16 cellular contexts compared by ENCODE assay signal in genomic region chr5:150443242-150444075, GRCh38. TPM values are rescaled to one million over a fixed set of nuclear protein-coding genes. Genes with fewer than 3 reads are reported as not detected.
DNase-seq lines count a peak whose midpoint lies in the region; ATAC-seq and TF ChIP-seq lines count a peak whose summit lies in the region.
"Had no signal": no experiment of that assay in that cellular context is flagged by ENCODE, and none has a peak within 500 bp of the region (broad histone marks: within the 10 kb centered on the region; RNA-seq: fewer than 3 reads in every experiment).

No MANE protein-coding gene starts in this region.

- ATAC-seq in CD4-positive, CD25-positive, alpha-beta regulatory T cell (ENCODE audit: low read depth in 2 of 2): no peak
- peak; percentile 26 for ATAC-seq in RWPE2 (ENCODE audit: low read depth)
- no peak for ATAC-seq in HG03095 (IDR thresholded peaks at IDR 0.05; ENCODE audit: unreplicated experiment)
- ATAC-seq in GM21723 (IDR thresholded peaks at IDR 0.05; ENCODE audit: unreplicated experiment): no peak
- ATAC-seq: lower lobe of right lung had no signal

- no peaks in the 10 kb centered on the region for H3K27me3 ChIP-seq in CD4-positive, CD25-positive, alpha-beta regulatory T cell (ENCODE audit: control insufficient read depth, insufficient read depth, low read length)
- no peaks in the 10 kb centered on the region for H3K27me3 ChIP-seq in RWPE2 (ENCODE audit: insufficient read depth, poor library complexity, severe bottlenecking)
- H3K27me3 ChIP-seq: SJCRH30, spleen had no signal

- peaks cover 40% of the 10 kb centered on the region for H3K36me3 Mint-ChIP-seq in CD4-positive, CD25-positive, alpha-beta regulatory T cell
- peaks cover 49% of the 10 kb centered on the region for H3K36me3 Mint-ChIP-seq in endothelial cell (ENCODE audit: low read depth, unreplicated experiment)
- H3K36me3 Mint-ChIP-seq: IgD-negative memory B cell had no signal

- H3K9me3 ChIP-seq in CD4-positive, CD25-positive, alpha-beta regulatory T cell (ENCODE audit: control insufficient read depth in 2 of 2, low read length in 2 of 2): no peaks in the 10 kb centered on the region
- H3K9me3 ChIP-seq in RWPE2 (ENCODE audit: severe bottlenecking): no peaks in the 10 kb centered on the region
- H3K9me3 ChIP-seq: lower lobe of right lung, SJCRH30, spleen had no signal

- H3K4me3 Mint-ChIP-seq in CD4-positive, CD25-positive, alpha-beta regulatory T cell: peak overlapping the region in 2 of 4 donors; percentile 6 to 15
- no peak overlapping the region for H3K4me3 Mint-ChIP-seq in endothelial cell (ENCODE audit: unreplicated experiment)
- H3K4me3 Mint-ChIP-seq: IgD-negative memory B cell had no signal

- H3K27me3 Mint-ChIP-seq in CD4-positive, CD25-positive, alpha-beta regulatory T cell: no peaks in the 10 kb centered on the region
- peaks cover 4% of the 10 kb centered on the region for H3K27me3 Mint-ChIP-seq in endothelial cell (ENCODE audit: unreplicated experiment)
- H3K27me3 Mint-ChIP-seq: IgD-negative memory B cell had no signal

- H3K4me3 ChIP-seq in CD4-positive, CD25-positive, alpha-beta regulatory T cell (ENCODE audit: low read depth, low read length): no peak overlapping the region
- no peak overlapping the region for H3K4me3 ChIP-seq in RWPE2 (ENCODE audit: severe bottlenecking)
- H3K4me3 ChIP-seq: lower lobe of right lung, SJCRH30, spleen had no signal

- no peak overlapping the region for H3K27ac ChIP-seq in CD4-positive, CD25-positive, alpha-beta regulatory T cell (ENCODE audit: insufficient read depth, low read length, poor library complexity, severe bottlenecking)
- no peak overlapping the region for H3K27ac ChIP-seq in RWPE2 (ENCODE audit: poor library complexity, severe bottlenecking)
- H3K27ac ChIP-seq: lower lobe of right lung, SJCRH30, spleen had no signal

- TF ChIP-seq CTCF in RWPE2 (IDR thresholded peaks at IDR 0.05; ENCODE audit: poor library complexity, severe bottlenecking) (no peak), endothelial cell (IDR thresholded peaks at IDR 0.05; ENCODE audit: unreplicated experiment) (no peak)

- DNase-seq in CD4-positive, CD25-positive, alpha-beta regulatory T cell: no peak
- peak; percentile 86 for DNase-seq in DMS 273 (lab: John Stamatoyannopoulos, UW; ENCODE audit: unreplicated experiment)
- DNase-seq in RWPE2 (ENCODE audit: low spot score): no peak
- no peak for DNase-seq in endothelial cell (ENCODE audit: low spot score)
- DNase-seq in NCI-H2107 (lab: John Stamatoyannopoulos, UW): no peak
- no peak for DNase-seq in HuH-7.5 (ENCODE audit: low spot score)
- DNase-seq: DMS79, lower lobe of right lung, NCI-H146, NCI-H526 treated with DMSO at 0.1 percent for 48 hours, SJCRH30, spleen, trophoblast cell had no signal

- H3K9me3 Mint-ChIP-seq in CD4-positive, CD25-positive, alpha-beta regulatory T cell: no peaks in the 10 kb centered on the region
- no peaks in the 10 kb centered on the region for H3K9me3 Mint-ChIP-seq in endothelial cell (ENCODE audit: unreplicated experiment)
- H3K9me3 Mint-ChIP-seq: IgD-negative memory B cell had no signal

- peaks cover 59% of the 10 kb centered on the region for H3K36me3 ChIP-seq in CD4-positive, CD25-positive, alpha-beta regulatory T cell (ENCODE audit: control insufficient read depth, insufficient read depth, low read length)
- H3K36me3 ChIP-seq in RWPE2 (ENCODE audit: low read depth): peaks cover 60% of the 10 kb centered on the region

- H3K4me1 Mint-ChIP-seq in CD4-positive, CD25-positive, alpha-beta regulatory T cell: peaks cover 4 to 35% (median 29%) of the 10 kb centered on the region in 4 donors
- H3K4me1 Mint-ChIP-seq in endothelial cell (ENCODE audit: unreplicated experiment): peaks cover 57% of the 10 kb centered on the region

- peaks cover 19% of the 10 kb centered on the region for H3K4me1 ChIP-seq in CD4-positive, CD25-positive, alpha-beta regulatory T cell (ENCODE audit: control insufficient read depth, insufficient read depth, low read length, poor library complexity, severe bottlenecking)
- H3K4me1 ChIP-seq in RWPE2 (ENCODE audit: insufficient read depth, poor library complexity, severe bottlenecking): peaks cover 8% of the 10 kb centered on the region

- peak overlapping the region in 2 of 3 donors; percentile 43 to 49 for H3K27ac Mint-ChIP-seq in CD4-positive, CD25-positive, alpha-beta regulatory T cell
- peak overlapping the region; percentile 53 for H3K27ac Mint-ChIP-seq in endothelial cell (ENCODE audit: unreplicated experiment)
- H3K27ac Mint-ChIP-seq: IgD-negative memory B cell had no signal

RNA-seq across cellular contexts. Expression of gene RPS14, which starts 6.1 kb away (rescaled TPM):
- 3,121 TPM for total RNA-seq in CD4-positive, CD25-positive, alpha-beta regulatory T cell
- 1,000 to 10,000 TPM; 4,928 to 8,871 (median 7,502) TPM for polyA plus RNA-seq in CD4-positive, CD25-positive, alpha-beta regulatory T cell
- 2,784 TPM for total RNA-seq in endothelial cell (ENCODE audit: unreplicated experiment)

RNA-seq across cellular contexts. Expression of gene CD74, which starts 30.7 kb away (rescaled TPM):
- total RNA-seq in CD4-positive, CD25-positive, alpha-beta regulatory T cell: 1,110 TPM
- polyA plus RNA-seq in CD4-positive, CD25-positive, alpha-beta regulatory T cell: 1,000 to 10,000 TPM in 1 of 4 donors, 100 to 1,000 TPM in 3; 664 to 1,266 (median 896) TPM
- 170 TPM for total RNA-seq in endothelial cell (ENCODE audit: unreplicated experiment)
